In genomic region chr17:42179911-42180410, GRCh38 we compare ENCODE assay signal across 2 cellular contexts.
A peak's percentile ranks its signal among the peaks of the same experiment; 100 is the strongest.
TF ChIP-seq lines count a peak whose summit lies in the region.

No MANE protein-coding gene starts in this region.

TF ChIP-seq in PFSK-1, 5 proteins besides CTCF, POLR2A, EP300 and RAD21:
- TF ChIP-seq REST (IDR thresholded peaks at IDR 0.05; ENCODE audit: insufficient read depth in 1 of 2, low read depth in 2 of 2, low read length in 2 of 2) (peak; percentile 93 to 95), FOXP2 (optimal IDR thresholded peaks at IDR 0.05; ENCODE audit: borderline replicate concordance, extremely low read depth, extremely low read length, insufficient read depth) (no peak)

TF ChIP-seq in H1, 55 proteins besides CTCF, POLR2A, EP300 and RAD21:
- TF ChIP-seq CREB1 (IDR thresholded peaks at IDR 0.05) (peak; percentile 55; the same call in 1 of the 2 replicates), SIN3A (conservative IDR thresholded peaks at IDR 0.05 in 1 of 2, IDR thresholded peaks at IDR 0.05 in 1 of 2; ENCODE audit: low read depth in 1 of 2, low read length in 2 of 2) (peak; percentile 96 to 98), SAP30 (IDR thresholded peaks at IDR 0.05; ENCODE audit: insufficient read depth, insufficient replicate concordance, low read length) (peak; percentile 60), SUZ12 (IDR thresholded peaks at IDR 0.05; ENCODE audit: low read length) (peak; percentile 41; the same call in 1 of the 2 replicates), EGR1 (IDR thresholded peaks at IDR 0.05; ENCODE audit: borderline replicate concordance, low read depth, low read length) (peak; percentile 87; the same call in 1 of the 2 replicates), TEAD4 (IDR thresholded peaks at IDR 0.05; ENCODE audit: low read depth, low read length) (peak; percentile 55; the same call in 1 of the 2 replicates), HDAC2 (IDR thresholded peaks at IDR 0.05; ENCODE audit: borderline replicate concordance in 1 of 2, low read depth in 2 of 2, low read length in 2 of 2) (0 out of 4 replicates have a peak, but pooled peaks of 1 of the 2 experiments have one; percentile 69), TBP (IDR thresholded peaks at IDR 0.05; ENCODE audit: low read depth, low read length) (no peak), KDM1A (IDR thresholded peaks at IDR 0.05; ENCODE audit: borderline replicate concordance, low read length) (0 out of 2 replicates have a peak, but pooled peaks have one; percentile 4), YY1 (IDR thresholded peaks at IDR 0.05; ENCODE audit: low read depth, low read length) (peak; percentile 84; the same call in 1 of the 2 replicates), CHD7 (IDR thresholded peaks at IDR 0.05; ENCODE audit: insufficient replicate concordance, low read length) (no peak)
